8 cellular contexts compared by ENCODE assay signal in the genomic region with DNA sequence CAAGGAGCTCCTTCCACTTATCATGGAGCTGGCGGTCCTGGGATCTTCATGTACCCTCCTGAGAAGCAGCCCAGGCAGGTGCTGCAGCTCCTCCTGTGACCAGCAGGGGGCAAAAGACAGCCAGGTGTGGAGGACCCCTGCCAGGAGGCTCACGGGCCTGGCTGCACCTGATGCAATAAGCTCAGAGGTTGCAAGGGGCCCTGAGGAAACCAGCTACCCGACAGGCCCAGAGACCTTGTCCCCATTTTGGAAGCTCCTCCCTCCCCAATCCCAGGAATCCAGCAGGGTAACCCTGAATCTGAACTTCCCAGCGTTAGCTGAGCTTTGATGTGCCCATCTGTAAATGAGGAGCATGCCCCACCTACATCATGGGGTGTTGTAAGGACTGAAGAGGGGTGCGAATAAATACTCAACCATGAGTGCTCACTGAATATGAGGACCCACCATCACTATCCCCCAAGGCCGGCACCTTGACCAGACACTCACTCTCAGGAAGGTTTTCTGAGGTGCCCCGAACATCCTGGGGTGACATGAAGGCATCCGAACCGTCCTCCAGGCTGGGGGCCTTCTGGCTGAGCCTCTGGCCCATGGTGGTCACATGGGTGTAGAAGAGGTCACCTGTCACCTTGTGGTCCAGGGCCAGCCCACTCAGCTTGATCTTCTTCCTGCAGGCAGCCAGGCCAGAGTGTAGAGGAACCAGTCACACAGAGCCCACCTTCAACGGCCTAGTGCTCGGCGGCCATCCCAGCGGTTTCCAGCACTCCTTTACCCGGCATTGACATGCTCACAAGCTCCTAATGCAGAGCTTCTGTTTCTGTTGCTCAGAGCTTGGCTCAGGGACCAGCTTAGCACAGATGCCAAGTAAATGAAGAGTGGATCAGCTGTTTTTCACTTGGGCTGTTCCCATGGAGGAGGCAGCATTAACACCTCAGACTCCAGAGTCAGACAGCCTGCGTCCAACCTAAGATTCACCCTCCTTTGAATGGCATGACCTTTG. TPM values are rescaled to one million over a fixed set of nuclear protein-coding genes. Genes with fewer than 3 reads are reported as not detected.
A peak's percentile ranks its signal among the peaks of the same experiment; 100 is the strongest.
DNase-seq lines count a peak whose midpoint lies in the region; ATAC-seq, FAIRE-seq and TF ChIP-seq lines count a peak whose summit lies in the region.

No MANE protein-coding gene starts in this region.

- H4K20me1 ChIP-seq in MM.1S (ENCODE audit: insufficient read depth, low read length) = no peaks in the 10 kb centered on the region

- TF ChIP-seq CTCF in D721Med (IDR thresholded peaks at IDR 0.05; ENCODE audit: insufficient read depth, missing control alignments) (peak; percentile 80), MM.1S (IDR thresholded peaks at IDR 0.05; ENCODE audit: low read length) (peak; percentile 94), coronary artery (IDR thresholded peaks at IDR 0.05) (peak; percentile 72)

- peaks cover 0 to 5% (median 0%) of the 10 kb centered on the region in 3 donors for H3K4me1 Mint-ChIP-seq in naive B cell

- peaks cover 10% of the 10 kb centered on the region; the same call in 1 of the 2 replicates for H3K4me1 ChIP-seq in MM.1S (ENCODE audit: low read length)

- no peak overlapping the region for H3K4me3 Mint-ChIP-seq in naive B cell

- DNase-seq in D721Med (ENCODE audit: insufficient read length, low spot score) (peak; percentile 68), MM.1S (peak; percentile 65), coronary artery (ENCODE audit: low spot score) (no peak), naive B cell (peak; percentile 62), inferior parietal cortex (ENCODE audit: extremely low spot score) (no peak)
- peak; percentile 83 to 86 for DNase-seq in activated CD4-positive, alpha-beta T cell treated with anti-CD3 and anti-CD28 coated beads for 4 hours
- peak; percentile 74 for DNase-seq in stimulated activated naive CD4-positive, alpha-beta T cell treated with Interleukin-2 at 50 U/mL for 16 hours (lab: John Stamatoyannopoulos, UW)

- no peaks in the 10 kb centered on the region for H3K36me3 ChIP-seq in MM.1S (replicated peaks; ENCODE audit: insufficient read depth, low read length)

- no peaks in the 10 kb centered on the region for H3K27me3 Mint-ChIP-seq in naive B cell

- no peaks in the 10 kb centered on the region for H3K27me3 ChIP-seq in MM.1S (replicated peaks; ENCODE audit: insufficient read depth, low read length)

- no peak overlapping the region for H3K4me2 ChIP-seq in MM.1S (ENCODE audit: low read depth, low read length)

- H3K9ac ChIP-seq in MM.1S (ENCODE audit: low read length) = peak overlapping the region; percentile 36; the same call in 1 of the 2 replicates

- no peaks in the 10 kb centered on the region for H3K9me2 ChIP-seq in MM.1S (replicated peaks; ENCODE audit: insufficient read depth, low read length)

- ATAC-seq in GM21576 (IDR thresholded peaks at IDR 0.05; ENCODE audit: unreplicated experiment) (peak; percentile 72), naive B cell (ENCODE audit: low read depth in 2 of 2) (peak; percentile 76 to 91)

- H3K4me3 ChIP-seq in MM.1S (ENCODE audit: low read length) = no peak overlapping the region
- H3K4me3 ChIP-seq in coronary artery = no peak overlapping the region

- H2AFZ ChIP-seq in MM.1S (ENCODE audit: low read length) = peak overlapping the region; percentile 32

- no peaks in the 10 kb centered on the region for H3K9me3 ChIP-seq in MM.1S (replicated peaks; ENCODE audit: insufficient read depth, low read length)

- no peaks in the 10 kb centered on the region for H3F3A ChIP-seq in MM.1S (ENCODE audit: insufficient read depth, low read length)

- H3K27ac Mint-ChIP-seq in naive B cell = peak overlapping the region in 1 of 6 donors; percentile 82

- H3K36me3 Mint-ChIP-seq in naive B cell = peaks cover 0 to 3% of the 10 kb centered on the region in 2 donors

- H3K27ac ChIP-seq in MM.1S (ENCODE audit: low read length) = peak overlapping the region; percentile 35; the same call in 1 of the 2 replicates
- no peak overlapping the region for H3K27ac ChIP-seq in coronary artery

- H3K9me3 Mint-ChIP-seq in naive B cell = no peaks in the 10 kb centered on the region

- H3K79me2 ChIP-seq in MM.1S (ENCODE audit: low read length) = no peaks in the 10 kb centered on the region

- no peak for FAIRE-seq in D721Med (lab: Jason Lieb, UNC)

RNA-seq across cellular contexts. Expression of gene SLC43A1, which starts 21.7 kb away (rescaled TPM):
- polyA plus RNA-seq in naive B cell (ENCODE audit: low read depth in 6 of 6) = 10 to 100 TPM in 1 of 6 donors, 1 to 10 TPM in 5; 3.2 to 10.9 (median 4.6) TPM

RNA-seq across cellular contexts. Expression of gene RTN4RL2, which starts 33.5 kb away (rescaled TPM):
- under 1 TPM in 1 of 6 donors, not detected in 5; 0.12 TPM for polyA plus RNA-seq in naive B cell (ENCODE audit: low read depth in 6 of 6)

RNA-seq across cellular contexts. Expression of gene TIMM10, which starts 36.7 kb away (rescaled TPM):
- polyA plus RNA-seq in naive B cell (ENCODE audit: low read depth in 6 of 6) = 100 to 1,000 TPM in 1 of 6 donors, 10 to 100 TPM in 5; 64.9 to 105 (median 79.9) TPM

RNA-seq across cellular contexts. Expression of gene SMTNL1, which starts 43.6 kb away (rescaled TPM):
- polyA plus RNA-seq in naive B cell (ENCODE audit: low read depth in 6 of 6) = under 1 TPM in 3 of 6 donors, not detected in 3; 0.18 to 0.40 (median 0.34) TPM

Comparison
In these comparisons a context has a peak if more than half of its experiments do, and no peak if none do; other contexts are left out.
1. DNase-seq: peak in D721Med (single experiment), MM.1S (single experiment), activated CD4-positive, alpha-beta T cell treated with anti-CD3 and anti-CD28 coated beads for 4 hours (2 of 2), naive B cell (single experiment) and stimulated activated naive CD4-positive, alpha-beta T cell treated with Interleukin-2 at 50 U/mL for 16 hours (single experiment); none in coronary artery (single experiment) and inferior parietal cortex (single experiment).
2. Peak in every context shown above with its lines, with median percentiles within 50 percentile points of each other: CTCF ChIP-seq.